13 cellular contexts compared by ENCODE assay signal in the genomic region with DNA sequence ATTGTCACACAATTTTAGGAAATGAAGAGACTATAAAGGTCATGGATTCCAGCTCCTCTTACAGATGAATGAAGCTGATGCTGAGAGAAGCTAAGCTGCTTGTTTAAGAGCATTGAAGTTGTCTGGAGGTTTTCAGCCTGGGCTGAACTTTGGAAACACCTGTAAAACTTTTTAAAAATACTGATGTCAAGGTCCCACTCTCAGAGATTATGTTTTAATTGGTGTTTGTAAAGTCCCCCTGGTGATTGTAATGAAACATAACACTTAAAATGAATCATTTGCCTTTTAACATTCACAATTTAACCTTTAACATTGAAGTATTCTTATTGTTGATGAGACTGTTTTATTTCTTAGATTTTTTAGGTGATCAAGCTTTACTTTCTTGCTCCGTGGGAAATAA. TPM values are rescaled to one million over a fixed set of nuclear protein-coding genes. Genes with fewer than 3 reads are reported as not detected.
DNase-seq lines count a peak whose midpoint lies in the region; ATAC-seq and TF ChIP-seq lines count a peak whose summit lies in the region.
"Had no signal": no experiment of that assay in that cellular context is flagged by ENCODE, and none has a peak within 500 bp of the region (broad histone marks: within the 10 kb centered on the region; RNA-seq: fewer than 3 reads in every experiment).

No MANE protein-coding gene starts in this region.

- peaks cover 8% of the 10 kb centered on the region for H3K4me1 ChIP-seq in CD4-positive, CD25-positive, alpha-beta regulatory T cell (ENCODE audit: control insufficient read depth, insufficient read depth, low read length, poor library complexity, severe bottlenecking)
- H3K4me1 ChIP-seq in HEK293 (ENCODE audit: control insufficient read depth, insufficient read depth, low read length) (peaks cover 15% of the 10 kb centered on the region), mesenchymal stem cell (ENCODE audit: control insufficient read depth, insufficient read depth, low read depth, low read length) (peaks cover 1% of the 10 kb centered on the region), aorta (ENCODE audit: control insufficient read depth in 1 of 2, insufficient read depth in 2 of 2, low read length in 2 of 2) (peaks cover 0 to 3% of the 10 kb centered on the region in 2 donors), Caco-2 (peaks cover 14% of the 10 kb centered on the region)

- no peak for TF ChIP-seq CTCF in HEK293 (tag by site-specific recombination; IDR thresholded peaks at IDR 0.05)
- TF ChIP-seq CTCF in astrocyte of the spinal cord (IDR thresholded peaks at IDR 0.05; ENCODE audit: low read depth, low read length), result peak; percentile 7
- peak in 1 of 2 experiments; percentile 22 for TF ChIP-seq CTCF in Caco-2 (IDR thresholded peaks at IDR 0.05; ENCODE audit: insufficient read depth in 1 of 2, low read depth in 1 of 2, low read length in 1 of 2, severe bottlenecking in 1 of 2, unreplicated experiment in 1 of 2)

- no peak overlapping the region for H2BK15ac ChIP-seq in mesenchymal stem cell (ENCODE audit: low read depth, poor library complexity, severe bottlenecking)

- H3K27me3 ChIP-seq in CD4-positive, CD25-positive, alpha-beta regulatory T cell (ENCODE audit: control insufficient read depth, insufficient read depth, low read length), result no peaks in the 10 kb centered on the region
- H3K27me3 ChIP-seq in mesenchymal stem cell (ENCODE audit: control insufficient read depth in 1 of 2, insufficient read depth in 1 of 2, low read length in 2 of 2) (no peaks in the 10 kb centered on the region), aorta (ENCODE audit: control insufficient read depth in 1 of 2, insufficient read depth in 2 of 2, low read length in 1 of 2) (no peaks in the 10 kb centered on the region), Caco-2 (replicated peaks; ENCODE audit: control insufficient read depth, insufficient read depth, low read length) (no peaks in the 10 kb centered on the region)

- in situ Hi-C loops in astrocyte of the spinal cord (cut with HindIII; ENCODE audit: low sequenced_read_pairs), result no loop called here

- CTCF ChIA-PET in HEK293 (lab: Yijun Ruan, JAX) (interaction anchor here (1.0 kb wide), 3 partner anchors 13 to 76 kb away, joined by 3 to 5 read pairs (median 3); no protein-coding TSS in a partner anchor), Caco-2 (lab: Charles Lee) (interaction anchor here (0.7 kb wide), 2 partner anchors 141 to 1607 kb away, joined by 3 to 4 read pairs; no protein-coding TSS in a partner anchor)

- H3K23ac ChIP-seq in mesenchymal stem cell (ENCODE audit: low read length in 2 of 2), result no peak overlapping the region

- peaks cover 6% of the 10 kb centered on the region for H3K36me3 Mint-ChIP-seq in CD4-positive, CD25-positive, alpha-beta regulatory T cell
- peaks cover 58% of the 10 kb centered on the region for H3K36me3 Mint-ChIP-seq in Caco-2 (ENCODE audit: insufficient read depth, unreplicated experiment)

- no peaks in the 10 kb centered on the region for H3K27me3 Mint-ChIP-seq in CD4-positive, CD25-positive, alpha-beta regulatory T cell
- no peaks in the 10 kb centered on the region for H3K27me3 Mint-ChIP-seq in Caco-2 (ENCODE audit: insufficient read depth, unreplicated experiment)

- no CpG with 5 or more reads among the region's 1 CpG for WGBS in mesenchymal stem cell
- WGBS in aorta, 2 donors, result 53 to 67% methylated on average over 1 of the region's 1 CpG

- H4K91ac ChIP-seq in mesenchymal stem cell (ENCODE audit: low read length), result no peak overlapping the region

- H3K79me1 ChIP-seq in mesenchymal stem cell (replicated peaks; ENCODE audit: low read length, poor library complexity, severe bottlenecking), result no peaks in the 10 kb centered on the region

- intact Hi-C loops in aorta (cut with DNase I), result no loop called here
- intact Hi-C loops in Caco-2 (cut with micrococcal nuclease; ENCODE audit: unreplicated experiment), result no loop called here

- no peak overlapping the region for H3K4me2 ChIP-seq in mesenchymal stem cell (ENCODE audit: low read length, poor library complexity, severe bottlenecking)

- peak overlapping the region; percentile 14 for H3K4me3 ChIP-seq in CD4-positive, CD25-positive, alpha-beta regulatory T cell (ENCODE audit: low read depth, low read length)
- H3K4me3 ChIP-seq in HEK293 (ENCODE audit: low read depth, low read length) (no peak overlapping the region), astrocyte of the spinal cord (ENCODE audit: low read depth, low read length) (no peak overlapping the region), mesenchymal stem cell (ENCODE audit: insufficient read depth in 1 of 2, low read depth in 1 of 2, low read length in 2 of 2) (no peak overlapping the region), aorta (ENCODE audit: low read length in 2 of 2) (no peak overlapping the region), Caco-2 (ENCODE audit: low read depth, low read length) (no peak overlapping the region)

- H2BK120ac ChIP-seq in mesenchymal stem cell (ENCODE audit: low read depth, low read length), result no peak overlapping the region

- POLR2A ChIA-PET in HEK293 (lab: Yijun Ruan, JAX), result no interaction called here
- POLR2A ChIA-PET in Caco-2 (lab: Charles Lee), result no interaction called here

- no peak overlapping the region for H2BK12ac ChIP-seq in mesenchymal stem cell (ENCODE audit: low read length in 2 of 2)

- BruUV-seq in Caco-2 (replicated peaks; lab: Mats Ljungman, UMichigan), result no TSS peak

- no peak overlapping the region for H3K27ac ChIP-seq in CD4-positive, CD25-positive, alpha-beta regulatory T cell (ENCODE audit: insufficient read depth, low read length, poor library complexity, severe bottlenecking)
- H3K27ac ChIP-seq in HEK293 (ENCODE audit: extremely low read depth, low read depth, low read length), result no peak overlapping the region
- no peak overlapping the region for H3K27ac ChIP-seq in mesenchymal stem cell (ENCODE audit: low read length, poor library complexity, severe bottlenecking)
- no peak overlapping the region for H3K27ac ChIP-seq in aorta (ENCODE audit: low read depth in 1 of 2, low read length in 2 of 2)

- no peaks in the 10 kb centered on the region for H3K9me3 ChIP-seq in CD4-positive, CD25-positive, alpha-beta regulatory T cell (ENCODE audit: control insufficient read depth in 2 of 2, low read length in 2 of 2)
- H3K9me3 ChIP-seq in HEK293 (ENCODE audit: control insufficient read depth, insufficient read depth, low read depth, low read length) (no peaks in the 10 kb centered on the region), mesenchymal stem cell (ENCODE audit: control insufficient read depth, low read length) (no peaks in the 10 kb centered on the region), aorta (ENCODE audit: control insufficient read depth, low read length) (no peaks in the 10 kb centered on the region), Caco-2 (no peaks in the 10 kb centered on the region)

- DNase-seq in CD4-positive, CD25-positive, alpha-beta regulatory T cell, result no peak
- DNase-seq in astrocyte of the spinal cord (ENCODE audit: low read depth, low spot score) (no peak), mesenchymal stem cell (peak; percentile 22), aorta (no peak), Caco-2 (no peak)
- DNase-seq in activated CD4-positive, alpha-beta T cell treated with anti-CD3 and anti-CD28 coated beads for 4 hours, result no peak
- DNase-seq: caudate nucleus; NCI-H446; SHP77 treated with DMSO at 0.1 percent for 48 hours; stimulated activated naive CD4-positive, alpha-beta T cell treated with Interleukin-2 at 50 U/mL for 16 hours had no signal

- no peak overlapping the region for H2BK5ac ChIP-seq in mesenchymal stem cell (ENCODE audit: low read depth, low read length, poor library complexity, severe bottlenecking)

- H3K14ac ChIP-seq in mesenchymal stem cell (ENCODE audit: low read length in 2 of 2), result no peak overlapping the region

- no peak overlapping the region for H2AFZ ChIP-seq in mesenchymal stem cell (ENCODE audit: low read depth, low read length)

- H3K4ac ChIP-seq in mesenchymal stem cell (ENCODE audit: low read depth in 1 of 2, low read length in 2 of 2), result no peak overlapping the region

- ATAC-seq in CD4-positive, CD25-positive, alpha-beta regulatory T cell (ENCODE audit: low read depth in 2 of 2), result no peak
- no peak for ATAC-seq in aorta (ENCODE audit: low FRiP score)
- no peak for ATAC-seq in GM21786 (IDR thresholded peaks at IDR 0.05; ENCODE audit: unreplicated experiment)

- H3K9ac ChIP-seq in mesenchymal stem cell (ENCODE audit: low read length), result peak overlapping the region; percentile 57

- no peak overlapping the region for H3K18ac ChIP-seq in mesenchymal stem cell (ENCODE audit: low read depth in 1 of 2, low read length in 2 of 2)

- peaks cover 34 to 51% (median 41%) of the 10 kb centered on the region in 4 donors for H3K4me1 Mint-ChIP-seq in CD4-positive, CD25-positive, alpha-beta regulatory T cell
- H3K4me1 Mint-ChIP-seq in Caco-2 (ENCODE audit: low read depth, unreplicated experiment), result peaks cover 16% of the 10 kb centered on the region

- peaks cover 21% of the 10 kb centered on the region for H3K36me3 ChIP-seq in CD4-positive, CD25-positive, alpha-beta regulatory T cell (ENCODE audit: control insufficient read depth, insufficient read depth, low read length)
- H3K36me3 ChIP-seq in HEK293 (ENCODE audit: control insufficient read depth in 2 of 2, insufficient read depth in 1 of 2, low read length in 2 of 2), result peaks cover 8 to 35% of the 10 kb centered on the region in 2 experiments
- peaks cover 0 to 45% of the 10 kb centered on the region in 2 experiments for H3K36me3 ChIP-seq in mesenchymal stem cell (ENCODE audit: control insufficient read depth in 1 of 2, insufficient read depth in 2 of 2, low read depth in 1 of 2, low read length in 2 of 2)
- no peaks in the 10 kb centered on the region for H3K36me3 ChIP-seq in aorta (ENCODE audit: control insufficient read depth in 1 of 2, insufficient read depth in 2 of 2, low read length in 1 of 2)
- H3K36me3 ChIP-seq in Caco-2 (ENCODE audit: control insufficient read depth, insufficient read depth, low read length), result no peaks in the 10 kb centered on the region

- peak overlapping the region in 1 of 3 donors; percentile 49 for H3K27ac Mint-ChIP-seq in CD4-positive, CD25-positive, alpha-beta regulatory T cell
- H3K27ac Mint-ChIP-seq in Caco-2 (ENCODE audit: unreplicated experiment), result no peak overlapping the region
- H3K27ac Mint-ChIP-seq: activated T-helper 1 cell treated with anti-CD3 and anti-CD28 coated beads, Interleukin-12 subunit alpha, Interleukin-12 subunit beta, Interleukin-2, Interleukin-4 antibody, amounts not matched to agents 30 ng/mL and 10 ng/mL and 1 ng/mL, durations not matched to agents 14 hours and 24 hours and 36 hours had no signal

- H3K9me3 Mint-ChIP-seq in CD4-positive, CD25-positive, alpha-beta regulatory T cell, result no peaks in the 10 kb centered on the region
- no peaks in the 10 kb centered on the region for H3K9me3 Mint-ChIP-seq in Caco-2 (ENCODE audit: unreplicated experiment)
- H3K9me3 Mint-ChIP-seq: activated T-helper 1 cell treated with anti-CD3 and anti-CD28 coated beads, Interleukin-12 subunit alpha, Interleukin-12 subunit beta, Interleukin-2, Interleukin-4 antibody, amounts not matched to agents 30 ng/mL and 10 ng/mL and 1 ng/mL, durations not matched to agents 14 hours and 24 hours and 36 hours had no signal

- no peak overlapping the region for H4K8ac ChIP-seq in mesenchymal stem cell (ENCODE audit: low read length)

- peak overlapping the region in 1 of 4 donors; percentile 69 for H3K4me3 Mint-ChIP-seq in CD4-positive, CD25-positive, alpha-beta regulatory T cell
- H3K4me3 Mint-ChIP-seq in Caco-2 (ENCODE audit: unreplicated experiment), result no peak overlapping the region
- H3K4me3 Mint-ChIP-seq: activated T-helper 1 cell treated with anti-CD3 and anti-CD28 coated beads, Interleukin-12 subunit alpha, Interleukin-12 subunit beta, Interleukin-2, Interleukin-4 antibody, amounts not matched to agents 30 ng/mL and 10 ng/mL and 1 ng/mL, durations not matched to agents 14 hours and 24 hours and 36 hours had no signal

- H2AK5ac ChIP-seq in mesenchymal stem cell (ENCODE audit: low read length, severe bottlenecking), result no peak overlapping the region

RNA-seq across cellular contexts. Expression of gene RAD23B, which starts 16.4 kb away (rescaled TPM):
- total RNA-seq in CD4-positive, CD25-positive, alpha-beta regulatory T cell, result 65.4 TPM
- polyA plus RNA-seq in CD4-positive, CD25-positive, alpha-beta regulatory T cell, result 10 to 100 TPM in 3 of 4 donors, 1 to 10 TPM in 1; 8.9 to 25.2 (median 15.1) TPM
- 125 TPM for polyA plus RNA-seq in mesenchymal stem cell (2013, experiment 1 of 2)
- 130 TPM for polyA plus RNA-seq in mesenchymal stem cell (2013, experiment 2 of 2)
- 10 to 100 TPM; 74.2 to 78.4 TPM for total RNA-seq in aorta
- 10 to 100 TPM; 28.2 to 44.0 TPM for polyA plus RNA-seq in aorta
- total RNA-seq in Caco-2 (2022), result 188 TPM in 2 replicates
